In genomic region chr13:76225815-76226489, GRCh38 we compare ENCODE assay signal across 19 cellular contexts.
A peak's percentile ranks its signal among the peaks of the same experiment; 100 is the strongest.
DNase-seq lines count a peak whose midpoint lies in the region; ATAC-seq and TF ChIP-seq lines count a peak whose summit lies in the region.
"Had no signal": no experiment of that assay in that cellular context is flagged by ENCODE, and none has a peak within 500 bp of the region (broad histone marks: within the 10 kb centered on the region; RNA-seq: fewer than 3 reads in every experiment).

No MANE protein-coding gene starts in this region.

- in situ Hi-C loops in gastrocnemius medialis (cut with MboI; ENCODE audit: low sequenced_read_pairs in 4 of 4): no loop called here

- H3K4me1 ChIP-seq in adipocyte (ENCODE audit: control insufficient read depth, insufficient read depth, low read length) (peaks cover 7% of the 10 kb centered on the region), gastrocnemius medialis (peaks cover 15 to 17% of the 10 kb centered on the region in 2 donors), Caco-2 (no peaks in the 10 kb centered on the region)

- TF ChIP-seq POLR2A in gastrocnemius medialis (IDR thresholded peaks at IDR 0.05): no peak

- ATAC-seq in left ventricle myocardium superior (peak; percentile 95), gastrocnemius medialis (peak; percentile 97 to 99), HG03442 (IDR thresholded peaks at IDR 0.05; ENCODE audit: unreplicated experiment) (no peak), HG03354 (IDR thresholded peaks at IDR 0.05; ENCODE audit: poor library complexity, severe bottlenecking, unreplicated experiment) (no peak)
- ATAC-seq: stimulated activated naive CD8-positive, alpha-beta T cell treated with anti-CD3 and anti-CD28 coated beads, Interleukin-15, amount 100 ng/mL, for 72 hours had no signal

- H3K4me1 Mint-ChIP-seq in Caco-2 (ENCODE audit: low read depth, unreplicated experiment): no peaks in the 10 kb centered on the region
- H3K4me1 Mint-ChIP-seq: memory B cell; stimulated activated naive CD8-positive, alpha-beta T cell treated with anti-CD3 and anti-CD28 coated beads, Interleukin-15, amount 100 ng/mL, for 72 hours had no signal

- H3K36me3 Mint-ChIP-seq in Caco-2 (ENCODE audit: insufficient read depth, unreplicated experiment): no peaks in the 10 kb centered on the region
- H3K36me3 Mint-ChIP-seq: memory B cell had no signal

- BruUV-seq in Caco-2 (replicated peaks; lab: Mats Ljungman, UMichigan): no TSS peak

- H3K9ac ChIP-seq in adipocyte (ENCODE audit: low read length): no peak overlapping the region

- H3K4me3 ChIP-seq in adipocyte (ENCODE audit: low read length) (peak overlapping the region; percentile 3), gastrocnemius medialis (no peak overlapping the region), Caco-2 (ENCODE audit: low read depth, low read length) (no peak overlapping the region)

- POLR2A ChIA-PET in Caco-2 (lab: Charles Lee): no interaction called here

- H3K27me3 ChIP-seq in adipocyte (replicated peaks; ENCODE audit: control insufficient read depth, insufficient read depth, low read length): no peaks in the 10 kb centered on the region
- no peaks in the 10 kb centered on the region for H3K27me3 ChIP-seq in gastrocnemius medialis
- no peaks in the 10 kb centered on the region for H3K27me3 ChIP-seq in Caco-2 (replicated peaks; ENCODE audit: control insufficient read depth, insufficient read depth, low read length)

- H3K27ac ChIP-seq in gastrocnemius medialis: peak overlapping the region; percentile 27 to 65 (median 50)

- H3K27ac Mint-ChIP-seq in Caco-2 (ENCODE audit: unreplicated experiment): no peak overlapping the region
- H3K27ac Mint-ChIP-seq: CD4-positive, alpha-beta T cell; memory B cell; stimulated activated naive CD8-positive, alpha-beta T cell treated with anti-CD3 and anti-CD28 coated beads, Interleukin-15, amount 100 ng/mL, for 72 hours had no signal

- H3K4me3 Mint-ChIP-seq in Caco-2 (ENCODE audit: unreplicated experiment): no peak overlapping the region
- H3K4me3 Mint-ChIP-seq: CD4-positive, alpha-beta T cell; memory B cell; stimulated activated naive CD8-positive, alpha-beta T cell treated with anti-CD3 and anti-CD28 coated beads, Interleukin-15, amount 100 ng/mL, for 72 hours had no signal

- no peaks in the 10 kb centered on the region for H3K9me3 ChIP-seq in adipocyte (ENCODE audit: control insufficient read depth, low read length)
- no peaks in the 10 kb centered on the region for H3K9me3 ChIP-seq in gastrocnemius medialis
- H3K9me3 ChIP-seq in Caco-2: no peaks in the 10 kb centered on the region

- no peaks in the 10 kb centered on the region for H3K27me3 Mint-ChIP-seq in Caco-2 (ENCODE audit: insufficient read depth, unreplicated experiment)
- H3K27me3 Mint-ChIP-seq: CD4-positive, alpha-beta T cell; stimulated activated naive CD8-positive, alpha-beta T cell treated with anti-CD3 and anti-CD28 coated beads, Interleukin-15, amount 100 ng/mL, for 72 hours had no signal

- TF ChIP-seq CTCF in gastrocnemius medialis (IDR thresholded peaks at IDR 0.05 in 4 of 5, conservative IDR thresholded peaks at IDR 0.05 in 1 of 5) (no peak), Caco-2 (IDR thresholded peaks at IDR 0.05; ENCODE audit: insufficient read depth in 1 of 2, low read depth in 1 of 2, low read length in 1 of 2, severe bottlenecking in 1 of 2, unreplicated experiment in 1 of 2) (no peak)

- peak; percentile 44 for DNase-seq in HT1080 (ENCODE audit: low read depth)
- peak; percentile 9 for DNase-seq in adipocyte (ENCODE audit: low read depth)
- DNase-seq in left ventricle myocardium superior: peak; percentile 59
- peak; percentile 61 to 82 for DNase-seq in gastrocnemius medialis
- no peak for DNase-seq in Caco-2
- no peak for DNase-seq in NCI-H2196 treated with DMSO at 0.1 percent for 48 hours (lab: John Stamatoyannopoulos, UW; ENCODE audit: unreplicated experiment)
- DNase-seq: activated CD4-positive, alpha-beta T cell treated with anti-CD3 and anti-CD28 coated beads for 4 hours; activated T-cell treated with anti-CD3 and anti-CD28 coated beads, Interleukin-2, amount 50 U/mL, for 48 hours; CD4-positive, alpha-beta T cell; effector CD4-positive, alpha-beta T cell; hippocampal formation; KG1; NCI-H2081; stimulated activated CD4-positive, alpha-beta T cell treated with anti-CD3 and anti-CD28 coated beads, Interleukin-4, amount 100 ng/mL, for 4 hours; stimulated activated naive CD8-positive, alpha-beta T cell treated with anti-CD3 and anti-CD28 coated beads, Interleukin-15, amount 100 ng/mL, for 72 hours; T-helper 1 cell had no signal

- CTCF ChIA-PET in Caco-2 (lab: Charles Lee): no interaction called here

- peaks cover 11% of the 10 kb centered on the region for H3K9me3 Mint-ChIP-seq in Caco-2 (ENCODE audit: unreplicated experiment)
- H3K9me3 Mint-ChIP-seq: CD4-positive, alpha-beta T cell; memory B cell had no signal

- intact Hi-C loops in left ventricle myocardium superior (cut with micrococcal nuclease): loop anchor here (10.0 kb wide), 1 partner anchor 239 kb away; no protein-coding TSS in a partner anchor
- intact Hi-C loops in gastrocnemius medialis (cut with DNase I; ENCODE audit: low total_unique reads): no loop called here
- intact Hi-C loops in Caco-2 (cut with micrococcal nuclease; ENCODE audit: unreplicated experiment): no loop called here

- H3K36me3 ChIP-seq in adipocyte (ENCODE audit: control insufficient read depth, insufficient read depth, low read length, severe bottlenecking): no peaks in the 10 kb centered on the region
- H3K36me3 ChIP-seq in gastrocnemius medialis: no peaks in the 10 kb centered on the region
- no peaks in the 10 kb centered on the region for H3K36me3 ChIP-seq in Caco-2 (ENCODE audit: control insufficient read depth, insufficient read depth, low read length)

Comparison
In these comparisons a context has a peak if more than half of its experiments do, and no peak if none do; other contexts are left out.
1. DNase-seq: peak in HT1080 (single experiment), adipocyte (single experiment), left ventricle myocardium superior (single experiment) and gastrocnemius medialis (2 of 2); none in Caco-2 (0 of 2) and NCI-H2196 treated with DMSO at 0.1 percent for 48 hours (single experiment).
2. ATAC-seq: peak in left ventricle myocardium superior (single experiment) and gastrocnemius medialis (2 of 2); none in HG03442 (single experiment) and HG03354 (single experiment).